Comparison of ENCODE assay signal across 2 cellular contexts in genomic region chr1:205856433-205856832, GRCh38.
TF ChIP-seq lines count a peak whose summit lies in the region.

No MANE protein-coding gene starts in this region.

TF ChIP-seq in HEK293, 187 proteins besides CTCF, POLR2A, EP300 and RAD21:
- TF ChIP-seq ZFHX2 (tag by site-specific recombination; conservative IDR thresholded peaks at IDR 0.05) (no peak), ZNF280D (tag by site-specific recombination; IDR thresholded peaks at IDR 0.05) (0 out of 2 replicates have a peak, but pooled peaks have one; percentile 32), ZNF664 (tag by site-specific recombination; IDR thresholded peaks at IDR 0.05) (peak; percentile 9; the same call in 1 of the 2 replicates), ZNF585B (tag by site-specific recombination; IDR thresholded peaks at IDR 0.05) (no peak)
TF ChIP-seq in HEK293: peak in this region for 2.

TF ChIP-seq in K562, 482 proteins besides CTCF, POLR2A, EP300 and RAD21:
- TF ChIP-seq ZNF584 (CRISPR knock-in tag; IDR thresholded peaks at IDR 0.05; ENCODE audit: low read depth): no peak
- peak; percentile 91 for TF ChIP-seq ZNF324 (CRISPR knock-in tag; IDR thresholded peaks at IDR 0.05)
- no peak for TF ChIP-seq TARDBP (IDR thresholded peaks at IDR 0.05)
- no peak for TF ChIP-seq ZNF239 (CRISPR knock-in tag; IDR thresholded peaks at IDR 0.05)
- no peak for TF ChIP-seq HINFP (tag; conservative IDR thresholded peaks at IDR 0.05; ENCODE audit: low read depth)
- no peak for TF ChIP-seq KLF10 (CRISPR knock-in tag; IDR thresholded peaks at IDR 0.05)
- TF ChIP-seq ZNF507 (tag; conservative IDR thresholded peaks at IDR 0.05): peak; percentile 21; the same call in 1 of the 2 replicates
- TF ChIP-seq BACH1 (tag; IDR thresholded peaks at IDR 0.05): no peak
- no peak for TF ChIP-seq DLX4 (CRISPR knock-in tag; IDR thresholded peaks at IDR 0.05)
- no peak for TF ChIP-seq ZBTB34 (CRISPR knock-in tag; IDR thresholded peaks at IDR 0.05)
- no peak for TF ChIP-seq MNT (conservative IDR thresholded peaks at IDR 0.05)
